ENCODE assay signal across 8 cellular contexts in the genomic region with DNA sequence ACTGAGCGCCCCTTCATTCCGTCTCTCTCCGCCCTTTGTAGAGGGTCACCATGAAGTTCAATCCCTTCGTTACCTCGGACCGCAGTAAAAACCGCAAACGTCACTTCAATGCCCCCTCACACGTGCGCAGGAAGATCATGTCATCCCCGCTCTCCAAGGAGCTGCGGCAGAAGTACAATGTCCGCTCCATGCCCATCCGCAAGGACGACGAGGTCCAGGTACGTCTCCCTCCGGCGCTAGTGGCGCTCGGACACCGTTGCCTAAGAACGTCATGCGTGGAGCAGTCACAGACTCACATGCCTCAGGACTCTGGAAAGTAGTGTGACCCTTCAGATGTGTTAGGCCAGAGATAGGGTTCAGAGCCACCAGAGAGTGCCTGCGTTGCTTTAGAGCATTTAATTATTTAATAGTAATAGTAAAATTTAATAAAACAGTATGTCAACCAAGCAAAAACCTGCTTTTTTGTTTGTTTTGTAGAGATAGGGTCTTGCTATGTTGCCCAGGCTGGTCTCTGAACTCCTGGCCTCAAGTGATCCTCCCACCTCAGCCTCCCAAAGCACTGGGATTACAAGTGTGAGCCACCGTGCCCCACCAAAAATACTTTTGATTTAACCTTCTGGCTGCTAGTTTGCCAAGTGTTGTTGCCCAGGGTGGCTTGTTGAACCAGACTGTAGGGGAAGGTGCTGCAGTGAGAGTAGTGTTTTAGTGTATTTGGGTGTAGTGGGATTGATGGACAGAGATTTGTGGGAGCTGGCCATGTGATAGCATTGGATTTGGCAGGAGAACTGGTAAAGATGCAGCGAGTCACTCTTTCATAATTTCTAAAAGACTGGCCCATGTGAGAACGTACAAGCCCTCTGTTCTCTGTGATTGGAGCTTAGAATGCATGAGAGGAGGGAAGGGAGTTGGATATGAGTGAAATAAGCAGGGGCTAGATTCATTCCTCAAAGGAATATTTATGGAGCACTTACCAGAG. TPM values are rescaled to one million over a fixed set of nuclear protein-coding genes. Genes with fewer than 3 reads are reported as not detected.
A peak's percentile ranks its signal among the peaks of the same experiment; 100 is the strongest.
DNase-seq lines count a peak whose midpoint lies in the region; ATAC-seq, FAIRE-seq and TF ChIP-seq lines count a peak whose summit lies in the region.

No MANE protein-coding gene starts in this region.

- no peaks in the 10 kb centered on the region for H4K20me1 ChIP-seq in astrocyte (ENCODE audit: insufficient read depth, low read length)

- H3K4me1 ChIP-seq in astrocyte (ENCODE audit: insufficient read depth, low read length) = peaks cover 22% of the 10 kb centered on the region

- 10 to 13% methylated on average over 28 of the region's 28 CpGs for WGBS in lower leg skin, 2 donors

- H3K27ac ChIP-seq in astrocyte (ENCODE audit: low read depth, low read length) = peak overlapping the region; percentile 97

- no peak for FAIRE-seq in astrocyte (lab: Jason Lieb, UNC)

- no peaks in the 10 kb centered on the region for H3K27me3 Mint-ChIP-seq in activated T-cell treated with anti-CD3 and anti-CD28 coated beads, Interleukin-2, amount 50 U/mL, for 4 hours (ENCODE audit: low read depth)
- H3K27me3 Mint-ChIP-seq in astrocyte (ENCODE audit: low read depth, unreplicated experiment) (no peaks in the 10 kb centered on the region), type B pancreatic cell (no peaks in the 10 kb centered on the region)

- TF ChIP-seq CTCF in astrocyte (IDR thresholded peaks at IDR 0.05; ENCODE audit: insufficient read depth, low read depth, low read length) (no peak), lower leg skin (IDR thresholded peaks at IDR 0.05) (no peak), type B pancreatic cell (conservative IDR thresholded peaks at IDR 0.05) (no peak)

- H3K4me3 ChIP-seq in astrocyte (ENCODE audit: insufficient read depth, low read depth, low read length) (peak overlapping the region; percentile 99), lower leg skin (ENCODE audit: low read depth, poor library complexity, severe bottlenecking) (peak overlapping the region; percentile 88)

- intact Hi-C loops in lower leg skin (cut with DNase I; ENCODE audit: low total_unique reads) = no loop called here

- H3K79me2 ChIP-seq in astrocyte (ENCODE audit: insufficient read depth, low read length) = peaks cover 28% of the 10 kb centered on the region

- peak overlapping the region; percentile 68 for H2AFZ ChIP-seq in astrocyte (ENCODE audit: low read depth, low read length)

- H3K9me3 ChIP-seq in astrocyte (ENCODE audit: insufficient read depth, low read depth, low read length) = no peaks in the 10 kb centered on the region

- H3K4me2 ChIP-seq in astrocyte (ENCODE audit: low read length) = peak overlapping the region; percentile 100

- H3K27me3 ChIP-seq in astrocyte (ENCODE audit: insufficient read depth, low read length) = no peaks in the 10 kb centered on the region

- H3K4me1 Mint-ChIP-seq in activated T-cell treated with anti-CD3 and anti-CD28 coated beads, Interleukin-2, amount 50 U/mL, for 4 hours (ENCODE audit: low read depth) = peaks cover 27% of the 10 kb centered on the region
- H3K4me1 Mint-ChIP-seq in astrocyte (ENCODE audit: low read depth, unreplicated experiment) (peaks cover 15% of the 10 kb centered on the region), type B pancreatic cell (ENCODE audit: unreplicated experiment) (peaks cover 11% of the 10 kb centered on the region)

- ATAC-seq in activated T-cell treated with anti-CD3 and anti-CD28 coated beads, Interleukin-2, amount 50 U/mL, for 4 hours = no peak
- no peak for ATAC-seq in GM21723 (IDR thresholded peaks at IDR 0.05; ENCODE audit: unreplicated experiment)

- no peak for DNase-seq in activated T-cell treated with anti-CD3 and anti-CD28 coated beads, Interleukin-2, amount 50 U/mL, for 4 hours
- DNase-seq in activated T-cell treated with anti-CD3 and anti-CD28 coated beads for 4 hours = no peak
- no peak for DNase-seq in astrocyte (ENCODE audit: low read depth)
- DNase-seq in lower leg skin (ENCODE audit: low spot score in 2 of 2) = peak in 1 of 2 donors; percentile 26
- no peak for DNase-seq in type B pancreatic cell (ENCODE audit: extremely low spot score, unreplicated experiment)
- DNase-seq in NCI-H526 treated with DMSO at 0.1 percent for 48 hours (lab: John Stamatoyannopoulos, UW) = no peak
- DNase-seq in HK-2 (ENCODE audit: unreplicated experiment) = no peak

- H3K27ac Mint-ChIP-seq in astrocyte (ENCODE audit: unreplicated experiment) (peak overlapping the region; percentile 87), type B pancreatic cell (peak overlapping the region; percentile 99)

- TF ChIP-seq POLR2A in lower leg skin (IDR thresholded peaks at IDR 0.05) = no peak

- H3K36me3 Mint-ChIP-seq in activated T-cell treated with anti-CD3 and anti-CD28 coated beads, Interleukin-2, amount 50 U/mL, for 4 hours (ENCODE audit: insufficient read depth) = peaks cover 15% of the 10 kb centered on the region
- peaks cover under 1% of the 10 kb centered on the region for H3K36me3 Mint-ChIP-seq in astrocyte (ENCODE audit: low read depth, unreplicated experiment)
- H3K36me3 Mint-ChIP-seq in type B pancreatic cell = peaks cover 13% of the 10 kb centered on the region

- peak overlapping the region; percentile 99 for H3K4me3 Mint-ChIP-seq in activated T-cell treated with anti-CD3 and anti-CD28 coated beads, Interleukin-2, amount 50 U/mL, for 4 hours
- H3K4me3 Mint-ChIP-seq in astrocyte (ENCODE audit: unreplicated experiment) = peak overlapping the region; percentile 94
- H3K4me3 Mint-ChIP-seq in type B pancreatic cell = peak overlapping the region; percentile 94

- H3K36me3 ChIP-seq in astrocyte (ENCODE audit: insufficient read depth, low read length) = peaks cover 2% of the 10 kb centered on the region

- no peaks in the 10 kb centered on the region for H3K9me3 Mint-ChIP-seq in activated T-cell treated with anti-CD3 and anti-CD28 coated beads, Interleukin-2, amount 50 U/mL, for 4 hours
- H3K9me3 Mint-ChIP-seq in astrocyte (ENCODE audit: unreplicated experiment) (no peaks in the 10 kb centered on the region), type B pancreatic cell (no peaks in the 10 kb centered on the region)

- H3K9ac ChIP-seq in astrocyte (ENCODE audit: low read length) = peak overlapping the region; percentile 99

RNA-seq across cellular contexts. Expression of a gene that starts 0.9 kb away (rescaled TPM):
- total RNA-seq in activated T-cell treated with anti-CD3 and anti-CD28 coated beads, Interleukin-2, amount 50 U/mL, for 4 hours = 100 to 1,000 TPM in 1 of 3 donors, 10 to 100 TPM in 2; 89.6 to 105 (median 95.3) TPM
- total RNA-seq in astrocyte = 50.6 and 54.3 TPM in 2 replicates
- total RNA-seq in lower leg skin = 10 to 100 TPM; 14.7 to 19.0 (median 17.7) TPM
- 40.4 and 54.2 TPM in 2 replicates for total RNA-seq in type B pancreatic cell (ENCODE audit: low replicate concordance)

RNA-seq across cellular contexts. Expression of a gene that starts 23.5 kb away (rescaled TPM):
- 100 to 1,000 TPM; 196 to 234 (median 209) TPM for total RNA-seq in activated T-cell treated with anti-CD3 and anti-CD28 coated beads, Interleukin-2, amount 50 U/mL, for 4 hours
- total RNA-seq in astrocyte = 309 and 327 TPM in 2 replicates
- 100 to 1,000 TPM in 1 of 4 donors, 10 to 100 TPM in 3; 47.3 to 110 (median 86.4) TPM for total RNA-seq in lower leg skin
- total RNA-seq in type B pancreatic cell (ENCODE audit: low replicate concordance) = 141 and 227 TPM in 2 replicates
